8 cellular contexts compared by ENCODE assay signal in genomic region chr11:7442588-7443215, GRCh38. TPM values are rescaled to one million over a fixed set of nuclear protein-coding genes. Genes with fewer than 3 reads are reported as not detected.
DNase-seq lines count a peak whose midpoint lies in the region; ATAC-seq and TF ChIP-seq lines count a peak whose summit lies in the region.

No MANE protein-coding gene starts in this region.

- TF ChIP-seq CTCF in PC-9 (conservative IDR thresholded peaks at IDR 0.05) (peak; percentile 77), foreskin fibroblast (IDR thresholded peaks at IDR 0.05; ENCODE audit: low read depth, low read length) (peak; percentile 92), omental fat pad (IDR thresholded peaks at IDR 0.05) (peak in 1 of 3 donors; percentile 38), thoracic aorta (IDR thresholded peaks at IDR 0.05) (peak; percentile 70)

- no peaks in the 10 kb centered on the region for H3K27me3 Mint-ChIP-seq in activated T-helper 1 cell treated with anti-CD3 and anti-CD28 coated beads, Interleukin-12 subunit alpha, Interleukin-12 subunit beta, Interleukin-2, Interleukin-4 antibody, amounts not matched to agents 30 ng/mL and 10 ng/mL and 1 ng/mL, durations not matched to agents 14 hours and 24 hours and 36 hours (ENCODE audit: insufficient read depth)

- ATAC-seq in GM19372 (IDR thresholded peaks at IDR 0.05; ENCODE audit: low read depth, unreplicated experiment) (peak; percentile 83), HG03439 (IDR thresholded peaks at IDR 0.05; ENCODE audit: unreplicated experiment) (peak; percentile 87), omental fat pad (ENCODE audit: low FRiP score) (peak; percentile 75), thoracic aorta (ENCODE audit: insufficient number of reproducible peaks, low FRiP score, low read depth) (no peak)

- H3K4me1 Mint-ChIP-seq in activated T-helper 1 cell treated with anti-CD3 and anti-CD28 coated beads, Interleukin-12 subunit alpha, Interleukin-12 subunit beta, Interleukin-2, Interleukin-4 antibody, amounts not matched to agents 30 ng/mL and 10 ng/mL and 1 ng/mL, durations not matched to agents 14 hours and 24 hours and 36 hours (ENCODE audit: low read depth), result no peaks in the 10 kb centered on the region

- H3K27me3 ChIP-seq in PC-9 (ENCODE audit: insufficient read depth, low read depth), result no peaks in the 10 kb centered on the region
- no peaks in the 10 kb centered on the region for H3K27me3 ChIP-seq in thoracic aorta (replicated peaks; ENCODE audit: insufficient read depth)

- H3F3A ChIP-seq in PC-9 (ENCODE audit: insufficient read depth, low read depth), result no peaks in the 10 kb centered on the region

- no peak overlapping the region for H2AFZ ChIP-seq in PC-9

- BruUV-seq in PC-9 (replicated peaks; lab: Mats Ljungman, UMichigan), result no TSS peak

- no peaks in the 10 kb centered on the region for H3K9me3 Mint-ChIP-seq in activated T-helper 1 cell treated with anti-CD3 and anti-CD28 coated beads, Interleukin-12 subunit alpha, Interleukin-12 subunit beta, Interleukin-2, Interleukin-4 antibody, amounts not matched to agents 30 ng/mL and 10 ng/mL and 1 ng/mL, durations not matched to agents 14 hours and 24 hours and 36 hours

- no peak overlapping the region for H3K4me3 Mint-ChIP-seq in activated T-helper 1 cell treated with anti-CD3 and anti-CD28 coated beads, Interleukin-12 subunit alpha, Interleukin-12 subunit beta, Interleukin-2, Interleukin-4 antibody, amounts not matched to agents 30 ng/mL and 10 ng/mL and 1 ng/mL, durations not matched to agents 14 hours and 24 hours and 36 hours

- in situ Hi-C loops in Caki2 (cut with HindIII; ENCODE audit: low pct_unique_long_range_greater_than_20kb, low sequenced_read_pairs), result no loop called here

- no peak overlapping the region for H3K4me2 ChIP-seq in PC-9

- no peaks in the 10 kb centered on the region for H3K79me2 ChIP-seq in PC-9 (ENCODE audit: low read depth)

- no peaks in the 10 kb centered on the region for H3K9me3 ChIP-seq in PC-9 (ENCODE audit: insufficient read depth, low read depth)
- H3K9me3 ChIP-seq in thoracic aorta, result no peaks in the 10 kb centered on the region

- H3K36me3 ChIP-seq in PC-9 (ENCODE audit: low read depth), result no peaks in the 10 kb centered on the region
- no peaks in the 10 kb centered on the region for H3K36me3 ChIP-seq in thoracic aorta

- CTCF ChIA-PET in PC-9 (lab: Charles Lee), result interaction anchor here (1.5 kb wide), 1 partner anchor 215 kb away, joined by 3 read pairs; no protein-coding TSS in a partner anchor

- H3K36me3 Mint-ChIP-seq in activated T-helper 1 cell treated with anti-CD3 and anti-CD28 coated beads, Interleukin-12 subunit alpha, Interleukin-12 subunit beta, Interleukin-2, Interleukin-4 antibody, amounts not matched to agents 30 ng/mL and 10 ng/mL and 1 ng/mL, durations not matched to agents 14 hours and 24 hours and 36 hours (ENCODE audit: low read depth), result no peaks in the 10 kb centered on the region

- POLR2A ChIA-PET in PC-9 (lab: Charles Lee; ENCODE audit: unreplicated experiment), result interaction anchor here (0.7 kb wide), 1 partner anchor 287 kb away, joined by 4 read pairs; no protein-coding TSS in a partner anchor

- no peak overlapping the region for H3K4me3 ChIP-seq in PC-9
- H3K4me3 ChIP-seq in foreskin fibroblast (ENCODE audit: low read depth in 1 of 2, low read length in 2 of 2), result no peak overlapping the region
- no peak overlapping the region for H3K4me3 ChIP-seq in thoracic aorta

- DNase-seq in Caki2 (ENCODE audit: low read depth) (peak; percentile 12), PC-9 (peak in 1 of 2 experiments; percentile 46), foreskin fibroblast (peak in 1 of 2 donors; percentile 80), omental fat pad (ENCODE audit: low spot score) (peak; percentile 80), thoracic aorta (ENCODE audit: low spot score) (no peak)
- DNase-seq in activated T-helper 1 cell treated with anti-CD3 and anti-CD28 coated beads, Interleukin-12 subunit alpha, Interleukin-12 subunit beta, Interleukin-2, Interleukin-4 antibody, amounts not matched to agents 30 ng/mL and 10 ng/mL and 1 ng/mL, durations not matched to agents 14 hours and 24 hours and 36 hours (ENCODE audit: low spot score), result peak; percentile 40

- H3K4me1 ChIP-seq in PC-9 (replicated peaks; ENCODE audit: insufficient read depth), result no peaks in the 10 kb centered on the region
- no peaks in the 10 kb centered on the region for H3K4me1 ChIP-seq in thoracic aorta (ENCODE audit: control insufficient read depth in 1 of 2, low read depth in 2 of 2)

- no peaks in the 10 kb centered on the region for H4K20me1 ChIP-seq in PC-9 (ENCODE audit: insufficient read depth)

- H3K27ac ChIP-seq in PC-9 (no peak overlapping the region), thoracic aorta (no peak overlapping the region)

- no peak overlapping the region for H3K27ac Mint-ChIP-seq in activated T-helper 1 cell treated with anti-CD3 and anti-CD28 coated beads, Interleukin-12 subunit alpha, Interleukin-12 subunit beta, Interleukin-2, Interleukin-4 antibody, amounts not matched to agents 30 ng/mL and 10 ng/mL and 1 ng/mL, durations not matched to agents 14 hours and 24 hours and 36 hours

- intact Hi-C loops in PC-9 (cut with micrococcal nuclease; ENCODE audit: unreplicated experiment), result no loop called here
- intact Hi-C loops in activated T-helper 1 cell treated with anti-CD3 and anti-CD28 coated beads, Interleukin-12 subunit alpha, Interleukin-12 subunit beta, Interleukin-2, Interleukin-4 antibody, amounts not matched to agents 30 ng/mL and 10 ng/mL and 1 ng/mL, durations not matched to agents 14 hours and 24 hours and 36 hours (cut with micrococcal nuclease), result loop anchor here (1.0 to 10.0 kb wide), 4 partner anchors 168 to 630 kb away; no protein-coding TSS in a partner anchor

- H3K9me2 ChIP-seq in PC-9 (ENCODE audit: insufficient read depth), result no peaks in the 10 kb centered on the region

RNA-seq across cellular contexts. Expression of gene OLFML1, which starts 42.6 kb away (rescaled TPM):
- total RNA-seq in Caki2 (2014; rRNA removed; shearing (Covaris generic); ENCODE audit: low replicate concordance), result not detected in 2 replicates
- total RNA-seq in PC-9 (2021), result not detected in 2 replicates
- not detected in 2 replicates for total RNA-seq in activated T-helper 1 cell treated with anti-CD3 and anti-CD28 coated beads, Interleukin-12 subunit alpha, Interleukin-12 subunit beta, Interleukin-2, Interleukin-4 antibody, amounts not matched to agents 30 ng/mL and 10 ng/mL and 1 ng/mL, durations not matched to agents 14 hours and 24 hours and 36 hours
- total RNA-seq in omental fat pad, result 10 to 100 TPM in 2 of 4 donors, 1 to 10 TPM in 2; 6.5 to 40.7 (median 13.4) TPM
- 1 to 10 TPM; 7.4 to 8.7 TPM for total RNA-seq in thoracic aorta
